ENCODE assay signal across 8 cellular contexts in the genomic region with DNA sequence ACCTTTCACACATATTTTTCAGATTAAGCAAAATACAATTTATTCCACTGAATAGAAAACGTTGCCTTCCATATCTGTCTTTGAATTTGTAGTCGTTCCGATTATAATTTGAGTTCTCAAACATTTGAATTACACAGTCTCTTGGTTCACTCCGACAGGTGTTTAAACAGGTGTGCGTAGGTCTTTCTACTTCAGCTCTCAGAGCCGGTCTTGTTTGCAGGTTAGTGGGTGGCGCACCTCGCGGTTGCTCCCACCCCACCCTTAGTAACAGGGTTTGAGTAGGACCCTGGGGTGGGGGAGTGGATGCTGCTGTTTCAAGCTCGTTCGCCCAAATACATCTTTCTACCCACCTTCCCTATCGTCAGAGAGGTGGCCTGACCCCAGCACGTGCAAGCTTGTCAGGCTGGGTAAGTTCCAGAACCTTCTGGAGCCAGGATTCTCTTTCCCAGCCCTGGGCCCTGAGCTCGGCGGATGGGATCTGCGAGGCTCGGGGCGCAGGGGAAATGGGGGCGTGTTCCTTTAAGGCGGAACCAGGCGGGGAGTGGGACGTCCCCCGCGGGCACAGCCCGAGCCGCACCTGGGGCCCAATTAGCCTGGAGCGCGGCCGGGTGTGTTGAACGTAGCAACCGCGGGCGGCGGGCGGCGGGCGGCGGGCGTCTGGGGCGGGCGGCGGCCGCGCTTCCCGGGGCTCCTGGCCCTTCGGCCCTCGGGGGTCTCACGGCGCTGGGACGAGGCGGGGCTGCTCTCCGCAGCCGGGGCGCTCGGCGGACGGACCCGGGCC. TPM values are rescaled to one million over a fixed set of nuclear protein-coding genes. Genes with fewer than 3 reads are reported as not detected.
DNase-seq lines count a peak whose midpoint lies in the region; ATAC-seq and TF ChIP-seq lines count a peak whose summit lies in the region.

TSS of gene FAM149A (plus strand) at position 591 of the 781 bp plus-strand sequence.

- H2AK5ac ChIP-seq in mesendoderm (ENCODE audit: low read length) = no peak within 1 kb of the TSS

- no peak for TF ChIP-seq CTCF in dorsolateral prefrontal cortex (IDR thresholded peaks at IDR 0.05 in 54 of 56, conservative IDR thresholded peaks at IDR 0.05 in 2 of 56; ENCODE audit: low read depth in 1 of 56, partially characterized antibody in 56 of 56)

- H3K27me3 ChIP-seq in dorsolateral prefrontal cortex (peaks cover 0 to 49% (median 20%) of the 10 kb centered on the region in 45 donors), mesendoderm (ENCODE audit: insufficient read depth, low read length, poor library complexity) (no peaks in the 10 kb centered on the region)

- peak within 1 kb of the TSS; percentile 43 for H3K18ac ChIP-seq in mesendoderm (ENCODE audit: low read length)

- no peak within 1 kb of the TSS for H4K8ac ChIP-seq in mesendoderm (ENCODE audit: low read depth, low read length)

- no peaks in the 10 kb centered on the region for H3K79me2 ChIP-seq in mesendoderm (ENCODE audit: control insufficient read depth, insufficient read depth, low read length)

- H3K79me1 ChIP-seq in mesendoderm (ENCODE audit: low read length) = no peaks in the 10 kb centered on the region

- H3K56ac ChIP-seq in mesendoderm (ENCODE audit: low read length) = peak within 1 kb of the TSS; percentile 80

- in situ Hi-C loops in ACHN (cut with HindIII; ENCODE audit: low pct_ligation_motif_present, low pct_unique_long_range_greater_than_20kb, low sequenced_read_pairs) = no loop called here

- H3K4me1 ChIP-seq in mesendoderm (ENCODE audit: control insufficient read depth, low read depth, low read length) = no peaks in the 10 kb centered on the region

- H3K36me3 ChIP-seq in mesendoderm (ENCODE audit: control insufficient read depth, insufficient read depth, low read length) = no peaks in the 10 kb centered on the region

- peak; percentile 59 for DNase-seq in ACHN
- peak in 2 of 10 donors; percentile 15 to 44 for DNase-seq in dorsolateral prefrontal cortex
- peak; percentile 34 for DNase-seq in mesendoderm
- peak; percentile 19 for DNase-seq in stimulated activated CD8-positive, alpha-beta memory T cell treated with anti-CD3 and anti-CD28 coated beads, Interleukin-15, amount 100 ng/mL, for 1 hour (ENCODE audit: low read depth)

- H2BK5ac ChIP-seq in mesendoderm (ENCODE audit: low read length) = no peak within 1 kb of the TSS

- peak within 1 kb of the TSS; percentile 6 for H3K4ac ChIP-seq in mesendoderm (ENCODE audit: low read depth, low read length)

- H3K9ac ChIP-seq in mesendoderm (ENCODE audit: low read length) = peak within 1 kb of the TSS; percentile 30

- H2BK120ac ChIP-seq in mesendoderm (ENCODE audit: low read depth, low read length) = no peak within 1 kb of the TSS

- no peak within 1 kb of the TSS for H4K5ac ChIP-seq in mesendoderm (ENCODE audit: low read length)

- no CpG with 5 or more reads among the region's 58 CpGs for WGBS in mesendoderm (ENCODE audit: extremely low coverage, insufficient coverage, low lambda C conversion rate)

- ATAC-seq in GM19395 (IDR thresholded peaks at IDR 0.05; ENCODE audit: unreplicated experiment) = peak; percentile 79
- ATAC-seq in HG03571 (IDR thresholded peaks at IDR 0.05; ENCODE audit: unreplicated experiment) = peak; percentile 74
- peak; percentile 83 to 84 for ATAC-seq in activated CD4-positive, CD25-positive, alpha-beta regulatory T cell treated with anti-CD3 and anti-CD28 coated beads, Interleukin-2, amount 50 U/mL, for 24 hours
- ATAC-seq in GM18517 (IDR thresholded peaks at IDR 0.05; ENCODE audit: unreplicated experiment) = no peak

- peak within 1 kb of the TSS in 27 of 59 donors; percentile 4 to 78 (median 36) for H3K27ac ChIP-seq in dorsolateral prefrontal cortex
- no peak within 1 kb of the TSS for H3K27ac ChIP-seq in mesendoderm (ENCODE audit: low read depth, low read length)

- peak within 1 kb of the TSS; percentile 62 for H3K4me2 ChIP-seq in mesendoderm (ENCODE audit: low read length)

- H3K4me3 ChIP-seq in dorsolateral prefrontal cortex = peak within 1 kb of the TSS; percentile 3 to 66 (median 49)
- peak within 1 kb of the TSS; percentile 23 for H3K4me3 ChIP-seq in mesendoderm (ENCODE audit: low read length)

- no peak within 1 kb of the TSS for H2BK15ac ChIP-seq in mesendoderm (replicated peaks; ENCODE audit: low read depth)

- H3K23ac ChIP-seq in mesendoderm (ENCODE audit: low read length) = no peak within 1 kb of the TSS

- intact Hi-C loops in dorsolateral prefrontal cortex (cut with DNase I) = no loop called here

RNA-seq across cellular contexts. Expression of gene FAM149A, which starts in this region (rescaled TPM):
- 10 to 100 TPM; 11.1 to 45.5 (median 27.6) TPM for total RNA-seq in dorsolateral prefrontal cortex
- polyA plus RNA-seq in mesendoderm (2013, experiment 1 of 2) = 4.5 TPM
- 4.9 TPM for polyA plus RNA-seq in mesendoderm (2013, experiment 2 of 2)
